1 cellular context compared by ENCODE assay signal in the genomic region with DNA sequence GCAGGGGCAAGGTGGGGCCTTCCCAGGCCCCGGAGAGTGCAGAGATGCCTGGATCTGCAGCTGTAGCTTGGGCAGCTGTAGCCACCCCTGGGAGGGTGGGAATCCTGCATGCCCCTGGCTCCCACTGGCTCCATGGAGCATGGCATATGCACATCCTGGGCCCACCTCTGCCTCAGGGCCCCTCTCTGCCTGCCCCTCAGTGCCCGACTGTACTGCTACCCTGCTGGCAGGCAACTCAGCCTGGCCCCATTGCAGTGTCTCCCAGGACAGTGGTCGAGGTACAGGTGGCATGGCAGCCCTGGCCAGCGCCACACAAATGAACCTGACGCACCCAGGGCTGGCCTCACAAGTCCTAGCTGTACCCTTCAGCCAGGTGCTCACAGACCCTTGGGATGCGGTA.
TF ChIP-seq lines count a peak whose summit lies in the region.

No MANE protein-coding gene starts in this region.

TF ChIP-seq in K562, 482 proteins besides CTCF, POLR2A, EP300 and RAD21:
- no peak for TF ChIP-seq RFX1 (IDR thresholded peaks at IDR 0.05)
- TF ChIP-seq POLR2G (IDR thresholded peaks at IDR 0.05; ENCODE audit: low read depth, low read length), result peak; percentile 40
- TF ChIP-seq, protein P1, sequence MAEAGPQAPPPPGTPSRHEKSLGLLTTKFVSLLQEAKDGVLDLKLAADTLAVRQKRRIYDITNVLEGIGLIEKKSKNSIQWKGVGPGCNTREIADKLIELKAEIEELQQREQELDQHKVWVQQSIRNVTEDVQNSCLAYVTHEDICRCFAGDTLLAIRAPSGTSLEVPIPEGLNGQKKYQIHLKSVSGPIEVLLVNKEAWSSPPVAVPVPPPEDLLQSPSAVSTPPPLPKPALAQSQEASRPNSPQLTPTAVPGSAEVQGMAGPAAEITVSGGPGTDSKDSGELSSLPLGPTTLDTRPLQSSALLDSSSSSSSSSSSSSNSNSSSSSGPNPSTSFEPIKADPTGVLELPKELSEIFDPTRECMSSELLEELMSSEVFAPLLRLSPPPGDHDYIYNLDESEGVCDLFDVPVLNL (CRISPR knock-in tag; IDR thresholded peaks at IDR 0.05; ENCODE audit: low read depth), result 0 out of 2 replicates have a peak, but pooled peaks have one; percentile 26
TF ChIP-seq in K562: peak in this region for 2.
